ENCODE assay signal across 9 cellular contexts in genomic region chr17:51734462-51734861, GRCh38.
DNase-seq lines count a peak whose midpoint lies in the region; ATAC-seq, FAIRE-seq and TF ChIP-seq lines count a peak whose summit lies in the region.
"Had no signal": no experiment of that assay in that cellular context is flagged by ENCODE, and none has a peak within 500 bp of the region (broad histone marks: within the 10 kb centered on the region; RNA-seq: fewer than 3 reads in every experiment).

No MANE protein-coding gene starts in this region.

- TF ChIP-seq CTCF in HepG2 (CRISPR knock-in tag; IDR thresholded peaks at IDR 0.05): peak; percentile 37

- peak overlapping the region; percentile 46 for H3K27ac Mint-ChIP-seq in activated naive CD8-positive, alpha-beta T cell treated with anti-CD3 and anti-CD28 coated beads for 36 hours

- CTCF ChIA-PET in HepG2 (lab: Yijun Ruan, JAX; ENCODE audit: low intra/inter-chr PET ratio, low total read pairs): interaction anchor here (2.4 kb wide), 1 partner anchor 148 kb away, joined by 9 read pairs; no protein-coding TSS in a partner anchor

- H3K9me3 Mint-ChIP-seq in activated naive CD8-positive, alpha-beta T cell treated with anti-CD3 and anti-CD28 coated beads for 36 hours: no peaks in the 10 kb centered on the region

- no peaks in the 10 kb centered on the region for H3K36me3 Mint-ChIP-seq in activated naive CD8-positive, alpha-beta T cell treated with anti-CD3 and anti-CD28 coated beads for 36 hours

- DNase-seq in ELR (ENCODE audit: low read depth) (peak; percentile 3), H54 (ENCODE audit: insufficient read length, low spot score) (peak; percentile 33), HepG2 (ENCODE audit: low spot score) (no peak), frontal cortex (ENCODE audit: low spot score in 2 of 2) (no peak), G401 (ENCODE audit: low spot score) (no peak), posterior vena cava (ENCODE audit: low spot score) (no peak)
- peak; percentile 7 for DNase-seq in activated naive CD8-positive, alpha-beta T cell treated with anti-CD3 and anti-CD28 coated beads for 36 hours
- DNase-seq: stomach had no signal

- H3K4me1 Mint-ChIP-seq in activated naive CD8-positive, alpha-beta T cell treated with anti-CD3 and anti-CD28 coated beads for 36 hours: no peaks in the 10 kb centered on the region

- H3K36me3 ChIP-seq in HepG2 (replicated peaks in 1 of 2; ENCODE audit: control insufficient read depth in 1 of 2, insufficient read depth in 2 of 2, low read length in 2 of 2): no peaks in the 10 kb centered on the region
- H3K36me3 ChIP-seq: stomach had no signal

- H3K9me3 ChIP-seq in HepG2 (ENCODE audit: low read length): no peaks in the 10 kb centered on the region
- H3K9me3 ChIP-seq: stomach had no signal

- TF ChIP-seq EP300 in HepG2 (IDR thresholded peaks at IDR 0.05; ENCODE audit: low read depth in 2 of 2, low read length in 2 of 2): no peak
- TF ChIP-seq EP300 in HepG2 (CRISPR knock-in tag; IDR thresholded peaks at IDR 0.05; ENCODE audit: borderline replicate concordance): no peak

- H4K20me1 ChIP-seq in HepG2 (ENCODE audit: insufficient read depth, low read length): no peaks in the 10 kb centered on the region

- POLR2A ChIA-PET in HepG2 (lab: Yijun Ruan, JAX): no interaction called here

- no peaks in the 10 kb centered on the region for H3K79me2 ChIP-seq in HepG2 (ENCODE audit: insufficient read depth, low read length)

- ATAC-seq in HepG2: peak; percentile 66
- no peak for ATAC-seq in HG03280 (IDR thresholded peaks at IDR 0.05; ENCODE audit: unreplicated experiment)

- H3K4me1 ChIP-seq in HepG2 (ENCODE audit: insufficient read depth, low read length): no peaks in the 10 kb centered on the region
- H3K4me1 ChIP-seq: stomach had no signal

- H2AFZ ChIP-seq in HepG2 (ENCODE audit: low read length): no peak overlapping the region

- whole genome bisulfite sequencing in HepG2 (ENCODE audit: low lambda C conversion rate): 14% methylated on average over 4 of the region's 4 CpGs

- H3K4me3 ChIP-seq in HepG2 (replicated peaks in 1 of 3; ENCODE audit: insufficient read depth in 1 of 3, low read depth in 2 of 3, low read length in 3 of 3): no peak overlapping the region
- H3K4me3 ChIP-seq: stomach had no signal

- no peak overlapping the region for H3K27ac ChIP-seq in HepG2 (ENCODE audit: extremely low read length, insufficient read depth, low read length)
- H3K27ac ChIP-seq: stomach had no signal

- H3K4me3 Mint-ChIP-seq in activated naive CD8-positive, alpha-beta T cell treated with anti-CD3 and anti-CD28 coated beads for 36 hours: no peak overlapping the region

- no peak for TF ChIP-seq RAD21 in HepG2 (CRISPR knock-in tag; IDR thresholded peaks at IDR 0.05)

- no peak overlapping the region for H3K4me2 ChIP-seq in HepG2 (ENCODE audit: low read depth, low read length)

- BruUV-seq in HepG2 (replicated peaks; lab: Mats Ljungman, UMichigan): no TSS peak

- in situ Hi-C loops in HepG2 (cut with HindIII; ENCODE audit: extremely low pct_ligation_motif_present, low pct_unique_long_range_greater_than_20kb) (loop anchor here (5.0 kb wide), 1 partner anchor 52 kb away; no protein-coding TSS in a partner anchor), G401 (cut with HindIII; ENCODE audit: low sequenced_read_pairs) (no loop called here)

- TF ChIP-seq POLR2A in H54 (IDR thresholded peaks at IDR 0.05; ENCODE audit: low read depth, low read length) (no peak), HepG2 (IDR thresholded peaks at IDR 0.05; ENCODE audit: insufficient read depth in 1 of 2, low read depth in 2 of 2, low read length in 2 of 2) (no peak)

- peaks cover 0 to 11% of the 10 kb centered on the region in 2 experiments; a peak in 2 of 5 replicates for H3K27me3 ChIP-seq in HepG2 (ENCODE audit: control insufficient read depth in 1 of 2, insufficient read depth in 2 of 2, low read length in 2 of 2)

- intact Hi-C loops in HepG2 (cut with micrococcal nuclease; ENCODE audit: unreplicated experiment) (loop anchor here (1.0 kb wide), 1 partner anchor 149 kb away; no protein-coding TSS in a partner anchor), posterior vena cava (cut with DNase I) (no loop called here)

- H3K27me3 Mint-ChIP-seq in activated naive CD8-positive, alpha-beta T cell treated with anti-CD3 and anti-CD28 coated beads for 36 hours: peaks cover 11% of the 10 kb centered on the region

- no peak for FAIRE-seq in H54 (lab: Jason Lieb, UNC)
- FAIRE-seq in HepG2 (lab: Jason Lieb, UNC): no peak
- no peak for FAIRE-seq in frontal cortex (lab: Jason Lieb, UNC)

- H3K9ac ChIP-seq in HepG2 (ENCODE audit: insufficient read depth, low read depth, low read length): no peak overlapping the region

TF ChIP-seq in HepG2, 621 proteins besides CTCF, POLR2A, EP300 and RAD21 (continues in another document):
- TF ChIP-seq STAG1 (CRISPR knock-in tag; IDR thresholded peaks at IDR 0.05): peak; percentile 36
- no peak for TF ChIP-seq ZBTB7A (CRISPR knock-in tag; IDR thresholded peaks at IDR 0.05)
- TF ChIP-seq SMARCE1 (IDR thresholded peaks at IDR 0.05; ENCODE audit: borderline replicate concordance): no peak
- no peak for TF ChIP-seq IRX3 (CRISPR knock-in tag; IDR thresholded peaks at IDR 0.05; ENCODE audit: borderline replicate concordance, low read depth)
- TF ChIP-seq ZNF629 (CRISPR knock-in tag; conservative IDR thresholded peaks at IDR 0.05): no peak
- no peak for TF ChIP-seq ZHX2 (IDR thresholded peaks at IDR 0.05; ENCODE audit: low read depth)
- no peak for TF ChIP-seq ZHX2 (CRISPR knock-in tag; IDR thresholded peaks at IDR 0.05; ENCODE audit: borderline replicate concordance)
- TF ChIP-seq ARNT2 (CRISPR knock-in tag; IDR thresholded peaks at IDR 0.05; ENCODE audit: low read depth): no peak
- no peak for TF ChIP-seq LBX2 (CRISPR knock-in tag; IDR thresholded peaks at IDR 0.05; ENCODE audit: borderline replicate concordance)
- TF ChIP-seq NFYC (CRISPR knock-in tag; IDR thresholded peaks at IDR 0.05): no peak
- 0 out of 2 replicates have a peak, but pooled peaks have one; percentile 23 for TF ChIP-seq SMC3 (IDR thresholded peaks at IDR 0.05; ENCODE audit: low read length)
- no peak for TF ChIP-seq SKIL (CRISPR knock-in tag; IDR thresholded peaks at IDR 0.05; ENCODE audit: borderline replicate concordance)
- TF ChIP-seq ZNF282 (IDR thresholded peaks at IDR 0.05; ENCODE audit: partially characterized antibody): no peak

Comparison
In these comparisons a context has a peak if more than half of its experiments do, and no peak if none do; other contexts are left out.
1. DNase-seq: peak in ELR (single experiment), H54 (single experiment) and activated naive CD8-positive, alpha-beta T cell treated with anti-CD3 and anti-CD28 coated beads for 36 hours (single experiment); none in HepG2 (single experiment), frontal cortex (0 of 2), G401 (single experiment) and posterior vena cava (single experiment).